8 cellular contexts compared by ENCODE assay signal in the genomic region with DNA sequence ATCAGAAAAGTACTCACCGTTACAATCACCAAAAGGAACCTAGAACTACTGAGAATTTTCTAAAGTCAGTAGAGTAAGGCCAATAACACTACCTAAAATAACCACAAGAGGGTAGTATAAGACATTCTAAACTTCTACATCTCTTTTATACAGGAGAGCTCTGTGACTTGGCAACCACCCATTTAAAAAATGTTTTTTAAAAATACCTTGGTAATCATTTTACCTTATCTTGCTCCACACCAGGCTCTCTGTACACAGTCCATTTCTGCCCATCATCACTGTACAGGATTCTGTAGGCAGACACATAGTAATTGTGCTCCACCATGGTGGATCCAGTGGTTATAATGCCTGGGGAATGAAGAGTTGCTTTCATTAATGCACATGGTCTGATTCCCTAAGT. TPM values are rescaled to one million over a fixed set of nuclear protein-coding genes. Genes with fewer than 3 reads are reported as not detected.
A peak's percentile ranks its signal among the peaks of the same experiment; 100 is the strongest.
DNase-seq lines count a peak whose midpoint lies in the region; ATAC-seq and TF ChIP-seq lines count a peak whose summit lies in the region.

No MANE protein-coding gene starts in this region.

- H3K9me3 Mint-ChIP-seq in activated CD4-positive, alpha-beta memory T cell treated with anti-CD3 and anti-CD28 coated beads, Interleukin-2, amount 10 ng/mL, durations not matched to agents 7 days and 5 days, result no peaks in the 10 kb centered on the region

- H3K27ac Mint-ChIP-seq in activated CD4-positive, alpha-beta memory T cell treated with anti-CD3 and anti-CD28 coated beads, Interleukin-2, amount 10 ng/mL, durations not matched to agents 7 days and 5 days, result no peak overlapping the region

- H3K36me3 ChIP-seq in suprapubic skin, result peaks cover 11% of the 10 kb centered on the region

- peak; percentile 37 for DNase-seq in D341Med (ENCODE audit: low spot score)
- peak; percentile 62 for DNase-seq in NCI-H226
- DNase-seq in astrocyte of the hippocampus (ENCODE audit: low read depth, low spot score), result peak; percentile 68
- DNase-seq in iPS-NIHi7 (ENCODE audit: extremely low spot score), result peak; percentile 54
- no peak for DNase-seq in suprapubic skin (ENCODE audit: low spot score in 2 of 2)
- DNase-seq in activated CD4-positive, alpha-beta memory T cell treated with anti-CD3 and anti-CD28 coated beads, Interleukin-2, amount 10 ng/mL, durations not matched to agents 7 days and 5 days, result no peak

- TF ChIP-seq EP300 in suprapubic skin (IDR thresholded peaks at IDR 0.05), result no peak

- H3K4me1 Mint-ChIP-seq in activated CD4-positive, alpha-beta memory T cell treated with anti-CD3 and anti-CD28 coated beads, Interleukin-2, amount 10 ng/mL, durations not matched to agents 7 days and 5 days, result no peaks in the 10 kb centered on the region

- no peak overlapping the region for H3K27ac ChIP-seq in suprapubic skin

- CTCF ChIA-PET in activated CD4-positive, alpha-beta memory T cell treated with anti-CD3 and anti-CD28 coated beads, Interleukin-2, amount 10 ng/mL, durations not matched to agents 7 days and 5 days (lab: Charles Lee), result interaction anchor here (0.6 to 3.6 kb wide), 11 partner anchors 9 to 937 kb away, joined by 3 to 18 read pairs (median 4); a partner anchor contains a TSS

- H3K27me3 Mint-ChIP-seq in activated CD4-positive, alpha-beta memory T cell treated with anti-CD3 and anti-CD28 coated beads, Interleukin-2, amount 10 ng/mL, durations not matched to agents 7 days and 5 days, result no peaks in the 10 kb centered on the region

- no peak for TF ChIP-seq POLR2A in suprapubic skin (IDR thresholded peaks at IDR 0.05)

- ATAC-seq in GM19324 (IDR thresholded peaks at IDR 0.05; ENCODE audit: low FRiP score, unreplicated experiment) (peak; percentile 71), HG03354 (IDR thresholded peaks at IDR 0.05; ENCODE audit: poor library complexity, severe bottlenecking, unreplicated experiment) (peak; percentile 90)

- no peak overlapping the region for H3K4me3 ChIP-seq in suprapubic skin

- no peak overlapping the region for H3K4me3 Mint-ChIP-seq in activated CD4-positive, alpha-beta memory T cell treated with anti-CD3 and anti-CD28 coated beads, Interleukin-2, amount 10 ng/mL, durations not matched to agents 7 days and 5 days

- WGBS in suprapubic skin, result 12% methylated on average over 1 of the region's 1 CpG

- H3K27me3 ChIP-seq in suprapubic skin, result no peaks in the 10 kb centered on the region

- no peaks in the 10 kb centered on the region for H3K9me3 ChIP-seq in suprapubic skin

- no peaks in the 10 kb centered on the region for H3K4me1 ChIP-seq in suprapubic skin

- H3K36me3 Mint-ChIP-seq in activated CD4-positive, alpha-beta memory T cell treated with anti-CD3 and anti-CD28 coated beads, Interleukin-2, amount 10 ng/mL, durations not matched to agents 7 days and 5 days (ENCODE audit: low read depth), result no peaks in the 10 kb centered on the region

- POLR2A ChIA-PET in activated CD4-positive, alpha-beta memory T cell treated with anti-CD3 and anti-CD28 coated beads, Interleukin-2, amount 10 ng/mL, durations not matched to agents 7 days and 5 days (lab: Charles Lee), result no interaction called here

- peak; percentile 53 to 58 for TF ChIP-seq CTCF in suprapubic skin (IDR thresholded peaks at IDR 0.05)

RNA-seq across cellular contexts. Expression of a gene that starts 54.4 kb away (rescaled TPM):
- total RNA-seq in suprapubic skin, result 10 to 100 TPM; 13.1 to 48.0 (median 20.6) TPM
- not detected for total RNA-seq in activated CD4-positive, alpha-beta memory T cell treated with anti-CD3 and anti-CD28 coated beads, Interleukin-2, amount 10 ng/mL, durations not matched to agents 7 days and 5 days

Comparison
In these comparisons a context has a peak if more than half of its experiments do, and no peak if none do; other contexts are left out.
1. DNase-seq: peak in D341Med (single experiment), NCI-H226 (single experiment), astrocyte of the hippocampus (single experiment) and iPS-NIHi7 (single experiment); none in suprapubic skin (0 of 2) and activated CD4-positive, alpha-beta memory T cell treated with anti-CD3 and anti-CD28 coated beads, Interleukin-2, amount 10 ng/mL, durations not matched to agents 7 days and 5 days (single experiment).
2. RNA of a gene that starts 54.4 kb away (total RNA-seq): 13.1 to 48.0 TPM in suprapubic skin; not detected in activated CD4-positive, alpha-beta memory T cell treated with anti-CD3 and anti-CD28 coated beads, Interleukin-2, amount 10 ng/mL, durations not matched to agents 7 days and 5 days; every median in the first group is over 10 times any median in the second.